In the genomic region with DNA sequence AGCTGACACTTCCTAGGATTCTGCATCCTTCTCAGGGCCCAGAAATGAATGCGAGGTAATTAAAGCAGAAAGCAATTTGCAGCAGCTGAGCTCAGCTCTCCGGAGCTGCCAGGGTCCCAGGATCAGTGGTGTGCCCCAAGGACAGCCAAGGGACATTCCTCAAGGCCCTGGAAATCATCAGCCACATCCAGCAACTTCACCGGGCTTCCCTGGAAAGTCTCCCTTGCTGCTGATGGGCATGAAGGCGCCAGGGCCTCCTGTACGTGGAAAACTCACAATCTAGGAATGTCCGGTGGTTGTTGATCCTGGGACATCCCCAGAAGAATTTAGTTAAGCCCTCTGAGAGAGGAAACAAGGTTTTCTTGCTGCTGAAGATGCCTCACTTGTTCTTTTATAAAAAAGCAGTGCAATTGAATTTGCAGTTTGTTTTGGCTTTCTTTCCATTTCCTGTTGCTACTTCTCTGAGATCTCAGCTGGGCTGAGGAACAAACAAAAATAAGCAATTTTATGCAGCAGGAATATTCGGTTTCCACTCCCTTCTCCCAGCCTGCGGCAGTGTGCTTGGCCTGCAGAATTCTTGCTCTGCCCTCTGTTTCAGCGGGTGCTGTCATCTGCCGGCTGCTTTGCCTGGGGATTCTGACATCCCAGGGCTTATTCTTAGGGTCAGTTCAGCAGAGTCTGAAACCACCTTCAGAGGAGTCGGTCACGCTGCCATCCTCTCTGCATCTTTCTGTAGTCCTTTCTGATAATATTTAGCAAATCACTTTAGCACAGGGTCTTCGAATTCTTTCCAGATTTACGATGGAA, we compare ENCODE assay signal across 13 cellular contexts.
DNase-seq lines count a peak whose midpoint lies in the region; ATAC-seq and TF ChIP-seq lines count a peak whose summit lies in the region.
"Had no signal": no experiment of that assay in that cellular context is flagged by ENCODE, and none has a peak within 500 bp of the region (broad histone marks: within the 10 kb centered on the region; RNA-seq: fewer than 3 reads in every experiment).

No MANE protein-coding gene starts in this region.

- ATAC-seq in T-helper 17 cell (no peak), GM21360 (IDR thresholded peaks at IDR 0.05; ENCODE audit: unreplicated experiment) (no peak)
- ATAC-seq: activated naive CD4-positive, alpha-beta T cell treated with anti-CD3 and anti-CD28 coated beads, Interleukin-2, amount 50 U/mL, for 72 hours; left colon; sciatic nerve had no signal

- TF ChIP-seq CTCF in AG09319 (IDR thresholded peaks at IDR 0.05; ENCODE audit: low read depth, low read length) (peak; percentile 13), fibroblast of the aortic adventitia (IDR thresholded peaks at IDR 0.05; ENCODE audit: insufficient read depth, low read length) (peak; percentile 11)

- H3K36me3 Mint-ChIP-seq in T-helper 17 cell (ENCODE audit: low read depth), result peaks cover 6% of the 10 kb centered on the region

- H3K4me1 ChIP-seq in neuron (ENCODE audit: insufficient read depth, low read length), result peaks cover 2% of the 10 kb centered on the region

- no peaks in the 10 kb centered on the region for H3K27me3 Mint-ChIP-seq in T-helper 17 cell
- H3K27me3 Mint-ChIP-seq: activated CD4-positive, alpha-beta T cell treated with anti-CD3 and anti-CD28 coated beads, Interleukin-2, amount 10 ng/mL, durations not matched to agents 24 days and 14 days had no signal

- no peaks in the 10 kb centered on the region for H3K36me3 ChIP-seq in neuron (ENCODE audit: insufficient read depth, low read length)

- H3K27ac Mint-ChIP-seq in T-helper 17 cell, result peak overlapping the region; percentile 70
- H3K27ac Mint-ChIP-seq: activated CD4-positive, alpha-beta T cell treated with anti-CD3 and anti-CD28 coated beads, Interleukin-2, amount 10 ng/mL, durations not matched to agents 24 days and 14 days had no signal

- H3K9me3 ChIP-seq in T-helper 17 cell (ENCODE audit: control insufficient read depth, low read length, poor library complexity, severe bottlenecking), result no peaks in the 10 kb centered on the region
- H3K9me3 ChIP-seq in neuron (ENCODE audit: low read length), result no peaks in the 10 kb centered on the region

- peak overlapping the region; percentile 26 for H2AFZ ChIP-seq in neuron (ENCODE audit: low read depth, low read length)

- no peaks in the 10 kb centered on the region for H3K27me3 ChIP-seq in neuron (ENCODE audit: insufficient read depth, low read length)

- no peak overlapping the region for H3K4me3 ChIP-seq in fibroblast of the aortic adventitia (ENCODE audit: low read depth, low read length)
- no peak overlapping the region for H3K4me3 ChIP-seq in neuron (ENCODE audit: low read length)

- DNase-seq in AG09319 (ENCODE audit: extremely low read depth, low read depth) (no peak), T-helper 17 cell (no peak), fibroblast of the aortic adventitia (ENCODE audit: low read depth) (peak; percentile 83), glomerular visceral epithelial cell (ENCODE audit: extremely low spot score) (no peak), NCI-H748 (lab: John Stamatoyannopoulos, UW; ENCODE audit: unreplicated experiment) (no peak), NCI-H510A treated with DMSO at 0.1 percent for 48 hours (lab: John Stamatoyannopoulos, UW) (no peak)
- DNase-seq: activated CD4-positive, alpha-beta T cell treated with anti-CD3 and anti-CD28 coated beads, Interleukin-2, amount 10 ng/mL, durations not matched to agents 24 days and 14 days; AML-193; left colon had no signal

- H3K4me3 Mint-ChIP-seq in T-helper 17 cell, result no peak overlapping the region
- H3K4me3 Mint-ChIP-seq: activated CD4-positive, alpha-beta T cell treated with anti-CD3 and anti-CD28 coated beads, Interleukin-2, amount 10 ng/mL, durations not matched to agents 24 days and 14 days had no signal

- peaks cover 5% of the 10 kb centered on the region for H3K4me1 Mint-ChIP-seq in T-helper 17 cell
